Comparison of ENCODE assay signal across 21 cellular contexts in genomic region chr14:67512463-67513134, GRCh38. TPM values are rescaled to one million over a fixed set of nuclear protein-coding genes. Genes with fewer than 3 reads are reported as not detected.
DNase-seq lines count a peak whose midpoint lies in the region; ATAC-seq and TF ChIP-seq lines count a peak whose summit lies in the region.
"Had no signal": no experiment of that assay in that cellular context is flagged by ENCODE, and none has a peak within 500 bp of the region (broad histone marks: within the 10 kb centered on the region; RNA-seq: fewer than 3 reads in every experiment).

No MANE protein-coding gene starts in this region.

- H3K4me3 ChIP-seq in A673 (ENCODE audit: low read depth, low read length, poor library complexity, severe bottlenecking) = no peak overlapping the region
- H3K4me3 ChIP-seq in CD4-positive, alpha-beta memory T cell (ENCODE audit: low read length in 2 of 2) = no peak overlapping the region
- no peak overlapping the region for H3K4me3 ChIP-seq in SU-DHL-6 (ENCODE audit: insufficient read depth, low read length, poor library complexity, severe bottlenecking)
- H3K4me3 ChIP-seq in naive thymus-derived CD4-positive, alpha-beta T cell (ENCODE audit: low read length) = no peak overlapping the region
- H3K4me3 ChIP-seq: GM23248, skin epidermis had no signal

- no peaks in the 10 kb centered on the region for H4K20me1 ChIP-seq in SU-DHL-6 (ENCODE audit: low read depth, low read length)

- peak overlapping the region; percentile 32 to 94 (median 84) for H3K27ac Mint-ChIP-seq in CD4-positive, alpha-beta memory T cell
- peak overlapping the region in 8 of 9 donors; percentile 26 to 93 (median 86) for H3K27ac Mint-ChIP-seq in naive thymus-derived CD4-positive, alpha-beta T cell
- no peak overlapping the region for H3K27ac Mint-ChIP-seq in stimulated activated naive CD8-positive, alpha-beta T cell treated with anti-CD3 and anti-CD28 coated beads, Interleukin-15, amount 100 ng/mL, for 72 hours
- H3K27ac Mint-ChIP-seq: dendritic cell treated with granulocyte-macrophage colony-stimulating factor and Interleukin-4, amounts not matched to agents 40 ng/mL and 50 ng/mL, for 4 days had no signal

- no peak overlapping the region for H2AFZ ChIP-seq in SU-DHL-6 (ENCODE audit: low read depth, low read length, severe bottlenecking)
- H2AFZ ChIP-seq: GM23248 had no signal

- intact Hi-C loops in A673 (cut with micrococcal nuclease; ENCODE audit: unreplicated experiment) = no loop called here
- intact Hi-C loops in CD4-positive, alpha-beta memory T cell (cut with micrococcal nuclease) = no loop called here
- intact Hi-C loops in naive thymus-derived CD4-positive, alpha-beta T cell (cut with micrococcal nuclease) = loop anchor here in 1 of 2 donors (10.0 kb wide), 1 partner anchor 48 kb away; no protein-coding TSS in a partner anchor
- intact Hi-C loops in head of caudate nucleus (cut with DNase I) = loop anchor here (10.0 kb wide), 2 partner anchors 78 to 152 kb away; no protein-coding TSS in a partner anchor

- BruUV-seq in A673 (replicated peaks; lab: Mats Ljungman, UMichigan) = no TSS peak

- no peaks in the 10 kb centered on the region for H3K4me1 ChIP-seq in A673 (ENCODE audit: insufficient read depth, low read length, poor library complexity, severe bottlenecking)
- H3K4me1 ChIP-seq in CD4-positive, alpha-beta memory T cell (ENCODE audit: insufficient read depth, low read length) = peaks cover 25% of the 10 kb centered on the region
- peaks cover 14 to 21% of the 10 kb centered on the region in 2 donors for H3K4me1 ChIP-seq in naive thymus-derived CD4-positive, alpha-beta T cell (ENCODE audit: control insufficient read depth in 2 of 2, insufficient read depth in 2 of 2, low read length in 2 of 2)

- H3K27ac ChIP-seq in A673 (ENCODE audit: low read depth, low read length, poor library complexity, severe bottlenecking) (no peak overlapping the region), SU-DHL-6 (ENCODE audit: low read depth, low read length) (no peak overlapping the region)
- no peak overlapping the region for H3K27ac ChIP-seq in CD4-positive, alpha-beta memory T cell (ENCODE audit: low read depth, low read length)
- no peak overlapping the region for H3K27ac ChIP-seq in naive thymus-derived CD4-positive, alpha-beta T cell (ENCODE audit: low read depth, low read length)
- H3K27ac ChIP-seq: GM23248 had no signal

- H3K27me3 ChIP-seq in A673 (replicated peaks; ENCODE audit: insufficient read depth, low read depth, low read length, poor library complexity) = peaks cover 5% of the 10 kb centered on the region
- no peaks in the 10 kb centered on the region for H3K27me3 ChIP-seq in CD4-positive, alpha-beta memory T cell (ENCODE audit: insufficient read depth, low read length)
- no peaks in the 10 kb centered on the region for H3K27me3 ChIP-seq in SU-DHL-6 (ENCODE audit: low read length)
- H3K27me3 ChIP-seq in naive thymus-derived CD4-positive, alpha-beta T cell (ENCODE audit: control insufficient read depth in 2 of 2, insufficient read depth in 2 of 2, low read length in 2 of 2) = no peaks in the 10 kb centered on the region

- TF ChIP-seq CTCF in A673 (conservative IDR thresholded peaks at IDR 0.05; ENCODE audit: low read depth, low read length) (no peak), SU-DHL-6 (IDR thresholded peaks at IDR 0.05; ENCODE audit: insufficient read depth, low read length, poor library complexity, severe bottlenecking) (no peak)

- POLR2A ChIA-PET in A673 (lab: Charles Lee; ENCODE audit: low non-redundant PET) = interaction anchor here (0.6 kb wide), 2 partner anchors 65 to 153 kb away, joined by 6 to 8 read pairs; no protein-coding TSS in a partner anchor
- POLR2A ChIA-PET in CD4-positive, alpha-beta memory T cell (lab: Charles Lee; ENCODE audit: partially characterized antibody) = interaction anchor here (1.8 to 6.6 kb wide), 2 partner anchors 21 to 25 kb away, joined by 5 to 51 read pairs; partner anchors contain the start of genes PLEKHH1 and TMEM229B
- POLR2A ChIA-PET in naive thymus-derived CD4-positive, alpha-beta T cell (lab: Charles Lee) = interaction anchor here (0.7 to 4.1 kb wide), 3 partner anchors 9 to 25 kb away, joined by 3 to 23 read pairs (median 5); partner anchors contain the start of gene TMEM229B

- H3K4me3 Mint-ChIP-seq in CD4-positive, alpha-beta memory T cell = peak overlapping the region in 3 of 8 donors; percentile 3 to 47 (median 46)
- peak overlapping the region in 3 of 10 donors; percentile 29 to 94 (median 41) for H3K4me3 Mint-ChIP-seq in naive thymus-derived CD4-positive, alpha-beta T cell
- no peak overlapping the region for H3K4me3 Mint-ChIP-seq in stimulated activated naive CD8-positive, alpha-beta T cell treated with anti-CD3 and anti-CD28 coated beads, Interleukin-15, amount 100 ng/mL, for 72 hours
- H3K4me3 Mint-ChIP-seq: dendritic cell treated with granulocyte-macrophage colony-stimulating factor and Interleukin-4, amounts not matched to agents 40 ng/mL and 50 ng/mL, for 4 days had no signal

- CTCF ChIA-PET in A673 (lab: Charles Lee) = no interaction called here
- CTCF ChIA-PET in CD4-positive, alpha-beta memory T cell (lab: Charles Lee; ENCODE audit: partially characterized antibody) = interaction anchor here (1.4 to 2.8 kb wide), 6 partner anchors 10 to 87 kb away, joined by 4 to 12 read pairs (median 8); partner anchors contain the start of gene PIGH
- CTCF ChIA-PET in naive thymus-derived CD4-positive, alpha-beta T cell (lab: Charles Lee) = interaction anchor here (0.8 to 1.7 kb wide), 2 partner anchors 16 to 18 kb away, joined by 4 to 5 read pairs; no protein-coding TSS in a partner anchor

- no peaks in the 10 kb centered on the region for H3K79me2 ChIP-seq in SU-DHL-6 (ENCODE audit: insufficient read depth, low read length)

- peaks cover 0 to 4% of the 10 kb centered on the region in 2 donors for H3K36me3 Mint-ChIP-seq in CD4-positive, alpha-beta memory T cell
- no peaks in the 10 kb centered on the region for H3K36me3 Mint-ChIP-seq in naive thymus-derived CD4-positive, alpha-beta T cell

- no peaks in the 10 kb centered on the region for H3K9me3 Mint-ChIP-seq in CD4-positive, alpha-beta memory T cell
- H3K9me3 Mint-ChIP-seq in naive thymus-derived CD4-positive, alpha-beta T cell = no peaks in the 10 kb centered on the region
- H3K9me3 Mint-ChIP-seq in stimulated activated naive CD8-positive, alpha-beta T cell treated with anti-CD3 and anti-CD28 coated beads, Interleukin-15, amount 100 ng/mL, for 72 hours = no peaks in the 10 kb centered on the region
- H3K9me3 Mint-ChIP-seq: dendritic cell treated with granulocyte-macrophage colony-stimulating factor and Interleukin-4, amounts not matched to agents 40 ng/mL and 50 ng/mL, for 4 days had no signal

- H3K9me3 ChIP-seq in A673 (ENCODE audit: low read depth, low read length, poor library complexity, severe bottlenecking) (no peaks in the 10 kb centered on the region), SU-DHL-6 (ENCODE audit: insufficient read depth, low read length) (no peaks in the 10 kb centered on the region)
- H3K9me3 ChIP-seq in CD4-positive, alpha-beta memory T cell (ENCODE audit: control insufficient read depth in 1 of 2, low read length in 2 of 2) = no peaks in the 10 kb centered on the region
- no peaks in the 10 kb centered on the region for H3K9me3 ChIP-seq in naive thymus-derived CD4-positive, alpha-beta T cell (ENCODE audit: control insufficient read depth in 2 of 3, low read length in 3 of 3)

- H3K4me2 ChIP-seq in SU-DHL-6 (ENCODE audit: low read depth, low read length, poor library complexity, severe bottlenecking) = peak overlapping the region; percentile 12

- peak; percentile 17 for DNase-seq in A673 (ENCODE audit: low spot score)
- DNase-seq in CD4-positive, alpha-beta memory T cell = no peak
- no peak for DNase-seq in naive thymus-derived CD4-positive, alpha-beta T cell
- no peak for DNase-seq in stimulated activated naive CD8-positive, alpha-beta T cell treated with anti-CD3 and anti-CD28 coated beads, Interleukin-15, amount 100 ng/mL, for 72 hours
- no peak for DNase-seq in stimulated activated CD4-positive, alpha-beta T cell treated with anti-CD3 and anti-CD28 coated beads, Interleukin-1b, Interleukin-23, amount 100 ng/mL, for 48 hours
- no peak for DNase-seq in head of caudate nucleus
- DNase-seq in NCI-H1105 (lab: John Stamatoyannopoulos, UW) = no peak
- DNase-seq: activated CD4-positive, alpha-beta T cell treated with anti-CD3 and anti-CD28 coated beads for 1 hour; activated naive CD4-positive, alpha-beta T cell; activated T-cell treated with anti-CD3 and anti-CD28 coated beads, Interleukin-2, amount 50 U/mL, for 1 hour; caudate nucleus; GM23248; midbrain; NCI-H2107; stimulated activated CD4-positive, alpha-beta T cell treated with anti-CD3 and anti-CD28 coated beads, Interleukin-2, amount 100 ng/mL, for 48 hours; stimulated activated naive CD4-positive, alpha-beta T cell; T1000 had no signal

- H3K9ac ChIP-seq in SU-DHL-6 (ENCODE audit: low read length) = no peak overlapping the region
- H3K9ac ChIP-seq: GM23248 had no signal

- 0 out of 2 replicates have a peak, but pooled peaks cover 7% of the 10 kb centered on the region for H3F3A ChIP-seq in SU-DHL-6 (ENCODE audit: insufficient read depth)

- no peak for ATAC-seq in naive thymus-derived CD4-positive, alpha-beta T cell
- ATAC-seq in stimulated activated naive CD8-positive, alpha-beta T cell treated with anti-CD3 and anti-CD28 coated beads, Interleukin-15, amount 100 ng/mL, for 72 hours = no peak
- ATAC-seq: SK-N-SH treated with all-trans-retinoic acid at 6 μM for 48 hours had no signal

- no peaks in the 10 kb centered on the region for H3K27me3 Mint-ChIP-seq in CD4-positive, alpha-beta memory T cell
- peaks cover 0 to 78% (median 0%) of the 10 kb centered on the region in 5 donors for H3K27me3 Mint-ChIP-seq in naive thymus-derived CD4-positive, alpha-beta T cell
- H3K27me3 Mint-ChIP-seq in stimulated activated naive CD8-positive, alpha-beta T cell treated with anti-CD3 and anti-CD28 coated beads, Interleukin-15, amount 100 ng/mL, for 72 hours = no peaks in the 10 kb centered on the region

- no peaks in the 10 kb centered on the region for H3K9me2 ChIP-seq in SU-DHL-6 (replicated peaks; ENCODE audit: insufficient read depth, low read length)

- H3K36me3 ChIP-seq in A673 (ENCODE audit: insufficient read depth, low read length, poor library complexity, severe bottlenecking) = no peaks in the 10 kb centered on the region
- no peaks in the 10 kb centered on the region for H3K36me3 ChIP-seq in CD4-positive, alpha-beta memory T cell (ENCODE audit: insufficient read depth, low read length)
- H3K36me3 ChIP-seq in SU-DHL-6 (ENCODE audit: low read length) = no peaks in the 10 kb centered on the region
- H3K36me3 ChIP-seq in naive thymus-derived CD4-positive, alpha-beta T cell (ENCODE audit: control insufficient read depth in 2 of 3, insufficient read depth in 3 of 3, low read length in 3 of 3) = peaks cover 0 to 5% (median 0%) of the 10 kb centered on the region in 3 experiments

- peaks cover 13 to 36% (median 26%) of the 10 kb centered on the region in 4 donors for H3K4me1 Mint-ChIP-seq in CD4-positive, alpha-beta memory T cell
- H3K4me1 Mint-ChIP-seq in naive thymus-derived CD4-positive, alpha-beta T cell = peaks cover 16 to 35% (median 22%) of the 10 kb centered on the region in 7 donors
- H3K4me1 Mint-ChIP-seq in stimulated activated naive CD8-positive, alpha-beta T cell treated with anti-CD3 and anti-CD28 coated beads, Interleukin-15, amount 100 ng/mL, for 72 hours = peaks cover 30% of the 10 kb centered on the region

RNA-seq across cellular contexts. Expression of gene PLEKHH1, which starts 20.5 kb away (rescaled TPM):
- total RNA-seq in A673 (2021) = 8.9 and 13.7 TPM in 2 replicates
- under 1 TPM; 0.22 to 0.41 TPM for total RNA-seq in CD4-positive, alpha-beta memory T cell
- 1 to 10 TPM in 1 of 2 donors, not detected in 1; 1.1 TPM for polyA plus RNA-seq in CD4-positive, alpha-beta memory T cell
- 1 to 10 TPM in 1 of 5 experiments, under 1 TPM in 4; 0.22 to 1.4 (median 0.32) TPM for total RNA-seq in naive thymus-derived CD4-positive, alpha-beta T cell
- not detected for polyA plus RNA-seq in naive thymus-derived CD4-positive, alpha-beta T cell

RNA-seq across cellular contexts. Expression of gene TMEM229B, which starts 24.1 kb away (rescaled TPM):
- 0.28 TPM in 1 of 2 replicates, not detected in the other for total RNA-seq in A673 (2021)
- 10 to 100 TPM; 34.9 to 35.8 TPM for total RNA-seq in CD4-positive, alpha-beta memory T cell
- polyA plus RNA-seq in CD4-positive, alpha-beta memory T cell = 10 to 100 TPM; 12.5 to 28.9 TPM
- 10 to 100 TPM; 19.1 to 32.2 (median 30.6) TPM for total RNA-seq in naive thymus-derived CD4-positive, alpha-beta T cell
- 10 to 100 TPM; 25.5 to 30.9 TPM for polyA plus RNA-seq in naive thymus-derived CD4-positive, alpha-beta T cell

Comparison
In these comparisons a context has a peak if more than half of its experiments do, and no peak if none do; other contexts are left out.
1. H3K27ac Mint-ChIP-seq: peak in CD4-positive, alpha-beta memory T cell (7 of 7) and naive thymus-derived CD4-positive, alpha-beta T cell (8 of 9); none in stimulated activated naive CD8-positive, alpha-beta T cell treated with anti-CD3 and anti-CD28 coated beads, Interleukin-15, amount 100 ng/mL, for 72 hours (0 of 2).
2. RNA of gene TMEM229B, which starts 24.1 kb away (total RNA-seq): 34.9 to 35.8 TPM in CD4-positive, alpha-beta memory T cell and 19.1 to 32.2 TPM in naive thymus-derived CD4-positive, alpha-beta T cell; 0.28 TPM in A673; every median in the first group is over 10 times any median in the second.